Comparison of ENCODE assay signal across 12 cellular contexts in the genomic region with DNA sequence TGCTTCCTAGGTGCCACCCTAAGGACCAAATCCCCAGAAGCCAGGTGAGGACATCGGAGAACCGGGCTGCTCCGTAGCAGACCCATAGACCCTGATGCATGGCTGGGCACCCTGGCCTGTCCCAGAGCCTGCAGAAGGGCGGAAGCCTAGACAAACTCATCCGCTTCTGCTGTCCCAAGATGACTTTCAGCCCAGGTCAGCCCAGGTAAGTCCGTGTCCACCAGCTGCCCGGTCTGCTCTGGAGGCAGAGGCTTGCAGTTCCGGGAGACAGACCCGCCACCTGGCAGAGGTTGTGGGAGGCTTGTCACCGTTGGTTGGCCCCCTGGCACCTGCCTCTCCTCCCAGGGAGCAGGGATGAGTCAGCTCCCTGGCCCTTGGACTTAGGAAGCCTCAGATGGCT. TPM values are rescaled to one million over a fixed set of nuclear protein-coding genes. Genes with fewer than 3 reads are reported as not detected.
DNase-seq lines count a peak whose midpoint lies in the region; ATAC-seq and TF ChIP-seq lines count a peak whose summit lies in the region.
"Had no signal": no experiment of that assay in that cellular context is flagged by ENCODE, and none has a peak within 500 bp of the region (broad histone marks: within the 10 kb centered on the region; RNA-seq: fewer than 3 reads in every experiment).

No MANE protein-coding gene starts in this region.

- CTCF ChIA-PET in activated naive CD4-positive, alpha-beta T cell treated with anti-CD3 and anti-CD28 coated beads for 36 hours (lab: Charles Lee), result interaction anchor here (0.6 kb wide), 1 partner anchor 20 kb away, joined by 3 read pairs; no protein-coding TSS in a partner anchor

- intact Hi-C loops in left colon (cut with DNase I, micrococcal nuclease) (no loop called here), sciatic nerve (cut with DNase I) (no loop called here)
- intact Hi-C loops in activated naive CD4-positive, alpha-beta T cell treated with anti-CD3 and anti-CD28 coated beads for 36 hours (cut with micrococcal nuclease), result no loop called here

- peaks cover 2% of the 10 kb centered on the region for H3K36me3 Mint-ChIP-seq in chondrocyte (ENCODE audit: low read depth)
- no peaks in the 10 kb centered on the region for H3K36me3 Mint-ChIP-seq in activated naive CD4-positive, alpha-beta T cell treated with anti-CD3 and anti-CD28 coated beads for 36 hours (ENCODE audit: low read depth)

- no peaks in the 10 kb centered on the region for H3K27me3 Mint-ChIP-seq in chondrocyte (ENCODE audit: low read depth)
- no peaks in the 10 kb centered on the region for H3K27me3 Mint-ChIP-seq in activated naive CD4-positive, alpha-beta T cell treated with anti-CD3 and anti-CD28 coated beads for 36 hours (ENCODE audit: low read depth)

- no peak overlapping the region for H3K27ac Mint-ChIP-seq in chondrocyte (ENCODE audit: unreplicated experiment)
- H3K27ac Mint-ChIP-seq in activated naive CD4-positive, alpha-beta T cell treated with anti-CD3 and anti-CD28 coated beads for 36 hours, result no peak overlapping the region
- H3K27ac Mint-ChIP-seq: CD8-positive, alpha-beta memory T cell had no signal

- no peak overlapping the region for H3K4me3 Mint-ChIP-seq in chondrocyte (ENCODE audit: unreplicated experiment)
- H3K4me3 Mint-ChIP-seq in activated naive CD4-positive, alpha-beta T cell treated with anti-CD3 and anti-CD28 coated beads for 36 hours, result no peak overlapping the region
- H3K4me3 Mint-ChIP-seq: CD8-positive, alpha-beta memory T cell had no signal

- ATAC-seq in left colon, result no peak
- ATAC-seq in sciatic nerve, result no peak
- no peak for ATAC-seq in GM18520 (IDR thresholded peaks at IDR 0.05; ENCODE audit: unreplicated experiment)

- H3K4me1 Mint-ChIP-seq in chondrocyte (ENCODE audit: low read depth), result peaks cover 53% of the 10 kb centered on the region
- peaks cover 7% of the 10 kb centered on the region for H3K4me1 Mint-ChIP-seq in activated naive CD4-positive, alpha-beta T cell treated with anti-CD3 and anti-CD28 coated beads for 36 hours (ENCODE audit: low read depth)

- TF ChIP-seq CTCF in chondrocyte (IDR thresholded peaks at IDR 0.05), result no peak

- DNase-seq in M059J (ENCODE audit: low read depth), result peak; percentile 70
- peak; percentile 73 for DNase-seq in chondrocyte (ENCODE audit: low spot score)
- DNase-seq in left colon, result peak; percentile 3 to 21
- peak; percentile 52 for DNase-seq in sciatic nerve (ENCODE audit: low spot score)
- no peak for DNase-seq in NCI-H2196 treated with DMSO at 0.1 percent for 48 hours (lab: John Stamatoyannopoulos, UW; ENCODE audit: unreplicated experiment)
- no peak for DNase-seq in activated naive CD4-positive, alpha-beta T cell treated with anti-CD3 and anti-CD28 coated beads for 36 hours
- DNase-seq: MG63, NCI-H1092 treated with DMSO at 0.1 percent for 48 hours, NCI-H1694, NCI-H446 had no signal

- peaks cover 7% of the 10 kb centered on the region for H3K9me3 Mint-ChIP-seq in chondrocyte (ENCODE audit: low read depth)
- peaks cover 3% of the 10 kb centered on the region for H3K9me3 Mint-ChIP-seq in activated naive CD4-positive, alpha-beta T cell treated with anti-CD3 and anti-CD28 coated beads for 36 hours
- H3K9me3 Mint-ChIP-seq: CD8-positive, alpha-beta memory T cell had no signal

RNA-seq across cellular contexts. Expression of gene POFUT2, which starts 22.8 kb away (rescaled TPM):
- 65.7 and 81.8 TPM in 2 replicates for total RNA-seq in M059J (2014; rRNA removed; shearing (Covaris generic))
- total RNA-seq in chondrocyte (59.9 to 73.6 TPM (median 72.4 TPM) in 3 replicates), left colon (10 to 100 TPM; 21.7 to 26.1 TPM), sciatic nerve (44.2 TPM)
- total RNA-seq in activated naive CD4-positive, alpha-beta T cell treated with anti-CD3 and anti-CD28 coated beads for 36 hours, result 10 to 100 TPM; 14.4 to 15.9 TPM

Comparison
In these comparisons a context has a peak if more than half of its experiments do, and no peak if none do; other contexts are left out.
1. DNase-seq: peak in M059J (single experiment), chondrocyte (single experiment), left colon (2 of 2) and sciatic nerve (single experiment); none in NCI-H2196 treated with DMSO at 0.1 percent for 48 hours (single experiment) and activated naive CD4-positive, alpha-beta T cell treated with anti-CD3 and anti-CD28 coated beads for 36 hours (single experiment).